Comparison of ENCODE assay signal across 8 cellular contexts in the genomic region with DNA sequence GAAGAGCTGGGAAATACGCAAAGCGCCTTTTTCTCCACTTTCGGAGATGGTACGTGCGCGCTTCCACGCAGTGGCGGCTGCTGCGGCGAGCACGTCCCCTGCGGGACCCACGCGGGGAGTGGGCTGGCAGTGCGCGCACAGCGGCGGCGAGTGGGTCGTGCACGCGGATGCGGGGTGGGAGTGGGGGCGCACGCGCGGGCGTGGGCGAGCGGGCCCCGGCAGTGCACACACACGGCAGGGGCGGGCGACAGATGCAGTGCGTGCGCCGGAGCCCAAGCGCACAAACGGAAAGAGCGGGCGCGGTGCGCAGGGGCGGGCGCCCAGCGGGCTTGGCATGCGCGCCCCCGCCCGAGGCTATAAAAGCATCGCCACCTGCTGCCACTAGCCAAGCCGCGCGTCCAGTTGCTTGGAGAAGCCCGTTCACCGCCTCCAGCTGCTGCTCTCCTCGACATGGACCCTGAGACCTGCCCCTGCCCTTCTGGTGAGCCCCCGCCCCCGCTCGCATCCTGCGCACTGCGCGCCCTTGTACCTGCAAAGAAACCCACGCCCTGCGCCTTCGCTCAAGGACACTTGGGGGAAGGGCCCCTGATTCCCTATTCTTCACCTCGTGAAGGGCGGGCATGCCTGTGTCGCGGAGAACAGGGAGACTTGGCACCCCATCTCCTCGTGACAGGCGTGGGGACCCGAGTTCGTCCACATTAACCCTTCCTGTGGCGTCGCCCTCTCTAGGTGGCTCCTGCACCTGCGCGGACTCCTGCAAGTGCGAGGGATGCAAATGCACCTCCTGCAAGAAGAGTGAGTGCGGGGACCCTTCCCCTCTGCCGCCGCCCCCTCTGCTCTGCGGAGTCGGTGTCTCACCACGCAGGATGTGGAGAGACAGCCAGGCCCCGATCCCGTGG. TPM values are rescaled to one million over a fixed set of nuclear protein-coding genes. Genes with fewer than 3 reads are reported as not detected.
DNase-seq lines count a peak whose midpoint lies in the region; ATAC-seq, FAIRE-seq and TF ChIP-seq lines count a peak whose summit lies in the region.

A gene (plus strand): TSS at position 388 of the 899 bp plus-strand sequence. CDS start 63 bp downstream, at position 451.

- in situ Hi-C loops in brain microvascular endothelial cell (cut with HindIII; ENCODE audit: low pct_ligation_motif_present, low sequenced_read_pairs): no loop called here

- peaks cover 17% of the 10 kb centered on the region for H3K4me1 Mint-ChIP-seq in stimulated activated memory B cell treated with anti-CD40 and anti-IgM and Interleukin-4, amounts not matched to agents 10 μg/mL and 1 μg/mL and 100 μg/mL, for 72 hours

- peaks cover 53% of the 10 kb centered on the region for H3K27me3 Mint-ChIP-seq in stimulated activated memory B cell treated with anti-CD40 and anti-IgM and Interleukin-4, amounts not matched to agents 10 μg/mL and 1 μg/mL and 100 μg/mL, for 72 hours

- H3K9me3 ChIP-seq in small intestine (ENCODE audit: control insufficient read depth, low read depth): no peaks in the 10 kb centered on the region

- no peaks in the 10 kb centered on the region for H3K36me3 ChIP-seq in GM06990 (ENCODE audit: control insufficient read depth, insufficient read depth, low read length)
- H3K36me3 ChIP-seq in brain microvascular endothelial cell (replicated peaks): no peaks in the 10 kb centered on the region
- no peaks in the 10 kb centered on the region for H3K36me3 ChIP-seq in small intestine (ENCODE audit: control insufficient read depth in 2 of 2, insufficient read depth in 2 of 2, low read length in 2 of 2)

- peak within 1 kb of the TSS; percentile 74 for H3K4me3 Mint-ChIP-seq in stimulated activated memory B cell treated with anti-CD40 and anti-IgM and Interleukin-4, amounts not matched to agents 10 μg/mL and 1 μg/mL and 100 μg/mL, for 72 hours

- no peak for DNase-seq in GM06990 (ENCODE audit: extremely low read depth, insufficient read length)
- DNase-seq in NCI-H748 (lab: John Stamatoyannopoulos, UW; ENCODE audit: unreplicated experiment): peak; percentile 75
- DNase-seq in brain microvascular endothelial cell: no peak
- no peak for DNase-seq in small intestine
- DNase-seq in GM12892 (ENCODE audit: insufficient read length): no peak

- no peak within 1 kb of the TSS for H3K27ac Mint-ChIP-seq in stimulated activated memory B cell treated with anti-CD40 and anti-IgM and Interleukin-4, amounts not matched to agents 10 μg/mL and 1 μg/mL and 100 μg/mL, for 72 hours

- TF ChIP-seq CTCF in GM06990 (IDR thresholded peaks at IDR 0.05; ENCODE audit: insufficient read depth, low read length, poor library complexity, severe bottlenecking): no peak
- no peak for TF ChIP-seq CTCF in brain microvascular endothelial cell (IDR thresholded peaks at IDR 0.05; ENCODE audit: low read depth, low read length, missing control alignments)

- peaks cover 8% of the 10 kb centered on the region for H3K27me3 ChIP-seq in GM06990 (replicated peaks; ENCODE audit: control insufficient read depth, insufficient read depth, low read length)
- H3K27me3 ChIP-seq in brain microvascular endothelial cell (replicated peaks): peaks cover 23% of the 10 kb centered on the region
- H3K27me3 ChIP-seq in layer of hippocampus (ENCODE audit: control insufficient read depth, insufficient read depth, low read length): peaks cover 4% of the 10 kb centered on the region
- peaks cover 3 to 7% of the 10 kb centered on the region in 2 donors for H3K27me3 ChIP-seq in small intestine (ENCODE audit: control insufficient read depth in 2 of 2, insufficient read depth in 2 of 2, low read length in 2 of 2)

- H3K4me3 ChIP-seq in GM06990 (replicated peaks; ENCODE audit: low read depth, low read length) (peak within 1 kb of the TSS; percentile 3; the same call in 1 of the 2 replicates), brain microvascular endothelial cell (ENCODE audit: low read depth, low read length) (peak within 1 kb of the TSS; percentile 27), small intestine (ENCODE audit: low read depth in 1 of 2, low read length in 2 of 2) (peak within 1 kb of the TSS in 1 of 2 donors; percentile 40)

- 6 to 8% (median 7%) methylated on average over 58 to 87 of the region's 87 CpGs for WGBS in small intestine, 3 donors

- TF ChIP-seq POLR2A in GM12892 (IDR thresholded peaks at IDR 0.05; ENCODE audit: low read depth, low read length): no peak

- H3K9me3 Mint-ChIP-seq in stimulated activated memory B cell treated with anti-CD40 and anti-IgM and Interleukin-4, amounts not matched to agents 10 μg/mL and 1 μg/mL and 100 μg/mL, for 72 hours: peaks cover 2% of the 10 kb centered on the region

- H3K4me1 ChIP-seq in small intestine (ENCODE audit: control insufficient read depth in 2 of 2, insufficient read depth in 1 of 2, low read depth in 1 of 2, low read length in 1 of 2): no peaks in the 10 kb centered on the region

- ATAC-seq in stimulated activated memory B cell treated with anti-CD40 and anti-IgM and Interleukin-4, amounts not matched to agents 10 μg/mL and 1 μg/mL and 100 μg/mL, for 72 hours: no peak
- no peak for ATAC-seq in HG03196 (IDR thresholded peaks at IDR 0.05; ENCODE audit: unreplicated experiment)

- no peak within 1 kb of the TSS for H3K27ac ChIP-seq in brain microvascular endothelial cell
- H3K27ac ChIP-seq in layer of hippocampus (ENCODE audit: low read depth, low read length): peak within 1 kb of the TSS; percentile 98
- H3K27ac ChIP-seq in small intestine (ENCODE audit: low read depth in 1 of 2, low read length in 1 of 2): no peak within 1 kb of the TSS

- FAIRE-seq in small intestine (lab: Jason Lieb, UNC) (no peak), GM12892 (lab: Jason Lieb, UNC) (no peak)

- H3K36me3 Mint-ChIP-seq in stimulated activated memory B cell treated with anti-CD40 and anti-IgM and Interleukin-4, amounts not matched to agents 10 μg/mL and 1 μg/mL and 100 μg/mL, for 72 hours: no peaks in the 10 kb centered on the region

RNA-seq across cellular contexts. Expression of the gene that starts here (rescaled TPM):
- polyA plus RNA-seq in small intestine: 1 to 10 TPM in 1 of 3 donors, not detected in 2; 5.4 TPM
- not detected for polyA plus RNA-seq in GM12892 (2012; ENCODE audit: missing spikeins)
